Comparison of ENCODE assay signal across 9 cellular contexts in the genomic region with DNA sequence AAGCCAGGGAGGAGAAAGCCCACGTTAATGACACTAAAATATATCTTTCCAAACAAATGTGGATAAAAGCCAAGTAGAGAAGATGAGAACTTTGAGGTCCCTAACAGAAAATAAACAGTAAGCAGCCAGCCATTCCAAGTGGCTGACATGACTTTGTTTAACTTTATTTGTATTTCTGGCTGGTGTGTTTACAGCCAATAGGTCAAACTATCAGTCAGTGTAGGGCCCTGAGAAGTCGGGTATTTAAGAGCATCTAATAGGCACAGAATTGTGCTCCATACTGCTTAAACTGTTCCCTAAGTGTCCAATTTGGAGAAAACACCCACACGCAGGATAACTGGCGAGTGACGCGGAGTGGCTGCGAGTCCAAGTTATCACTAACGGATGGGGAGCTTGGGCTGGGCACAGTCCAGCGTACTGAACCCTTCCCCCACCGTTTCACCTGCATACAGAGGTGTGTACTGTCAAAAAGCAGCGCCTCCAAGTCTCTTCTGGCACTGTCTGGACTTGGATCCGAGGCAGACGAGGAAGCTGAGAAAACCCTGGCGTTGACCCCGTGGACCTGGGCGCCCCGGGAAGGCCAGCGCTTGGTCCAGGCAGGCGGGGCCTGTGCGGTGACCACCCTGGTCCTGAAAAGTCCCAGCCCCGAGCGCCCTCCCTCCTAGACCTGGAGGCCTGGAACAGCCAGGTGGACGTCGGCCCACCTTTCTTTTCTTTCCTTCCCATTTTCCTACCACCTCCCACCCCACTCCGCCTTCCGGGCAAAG. TPM values are rescaled to one million over a fixed set of nuclear protein-coding genes. Genes with fewer than 3 reads are reported as not detected.
DNase-seq lines count a peak whose midpoint lies in the region; ATAC-seq, FAIRE-seq and TF ChIP-seq lines count a peak whose summit lies in the region.
"Had no signal": no experiment of that assay in that cellular context is flagged by ENCODE, and none has a peak within 500 bp of the region (broad histone marks: within the 10 kb centered on the region; RNA-seq: fewer than 3 reads in every experiment).

No MANE protein-coding gene starts in this region.

- peak overlapping the region; percentile 88 for H3K27ac ChIP-seq in keratinocyte (ENCODE audit: control insufficient read depth, insufficient read depth, low read length)
- H3K27ac ChIP-seq: SK-N-MC had no signal

- H3K9me1 ChIP-seq in keratinocyte (ENCODE audit: control insufficient read depth, extremely low read depth, insufficient read depth, low read length) = no peaks in the 10 kb centered on the region

- H3K27ac Mint-ChIP-seq in brain = peak overlapping the region in 3 of 5 experiments; percentile 16 to 31 (median 30)

- no peaks in the 10 kb centered on the region for H3K9me3 ChIP-seq in keratinocyte (ENCODE audit: control insufficient read depth, low read depth, low read length)

- dilution Hi-C loops in keratinocyte (cut with MboI; ENCODE audit: extremely low pct_ligation_motif_present, low sequenced_read_pairs) = no loop called here

- H3K4me3 Mint-ChIP-seq in brain = peak overlapping the region; percentile 69 to 93 (median 88)

- no peaks in the 10 kb centered on the region for H4K20me1 ChIP-seq in keratinocyte (ENCODE audit: control insufficient read depth, extremely low read depth, insufficient read depth, low read length)

- H3K4me1 ChIP-seq in keratinocyte (ENCODE audit: control insufficient read depth, extremely low read depth, insufficient read depth, low read length) = peaks cover 13% of the 10 kb centered on the region

- TF ChIP-seq CTCF in brain (conservative IDR thresholded peaks at IDR 0.05) (no peak), keratinocyte (optimal IDR thresholded peaks at IDR 0.05 in 1 of 3, IDR thresholded peaks at IDR 0.05 in 1 of 3, conservative IDR thresholded peaks at IDR 0.05 in 1 of 3; ENCODE audit: extremely low read depth in 1 of 3, insufficient read depth in 2 of 3, low read length in 3 of 3) (no peak)

- H3K9ac ChIP-seq in keratinocyte (ENCODE audit: control insufficient read depth, extremely low read depth, insufficient read depth, low read length) = peak overlapping the region; percentile 91

- H2AFZ ChIP-seq in keratinocyte (ENCODE audit: control insufficient read depth, low read length) = peak overlapping the region; percentile 98

- H3K36me3 Mint-ChIP-seq in brain = peaks cover 3% of the 10 kb centered on the region

- peaks cover 22% of the 10 kb centered on the region for H3K4me1 Mint-ChIP-seq in brain

- H3K4me3 ChIP-seq in GM08714 (ENCODE audit: low read length) (peak overlapping the region; percentile 74; the same call in 1 of the 2 replicates), keratinocyte (ENCODE audit: control insufficient read depth in 2 of 3, extremely low read depth in 1 of 3, insufficient read depth in 2 of 3, low read depth in 1 of 3, low read length in 3 of 3) (peak overlapping the region; percentile 93 to 99 (median 96))
- H3K4me3 ChIP-seq: SK-N-MC had no signal

- H3K27me3 Mint-ChIP-seq in brain = peaks cover 9% of the 10 kb centered on the region

- no peaks in the 10 kb centered on the region for H3K9me3 Mint-ChIP-seq in brain

- H3K36me3 ChIP-seq in keratinocyte (ENCODE audit: control insufficient read depth in 2 of 2, extremely low read depth in 1 of 2, insufficient read depth in 2 of 2, low read length in 2 of 2) = peaks cover 3 to 4% of the 10 kb centered on the region in 2 experiments

- H3K79me2 ChIP-seq in keratinocyte (ENCODE audit: control insufficient read depth, insufficient read depth, low read length) = peaks cover 15% of the 10 kb centered on the region

- no peaks in the 10 kb centered on the region for H3K27me3 ChIP-seq in keratinocyte (ENCODE audit: control insufficient read depth, extremely low read depth, insufficient read depth, low read length)

- peak; percentile 2 for ATAC-seq in stimulated activated naive CD8-positive, alpha-beta T cell treated with anti-CD3 and anti-CD28 coated beads, Interleukin-15, Interleukin-2, amounts not matched to agents 100 U/mL and 50 U/mL, for 24 hours
- no peak for ATAC-seq in GM21528 (IDR thresholded peaks at IDR 0.05; ENCODE audit: low FRiP score, unreplicated experiment)

- peak overlapping the region; percentile 95 for H3K4me2 ChIP-seq in keratinocyte (ENCODE audit: control insufficient read depth, extremely low read depth, insufficient read depth, low read depth, low read length)

- no peak for FAIRE-seq in keratinocyte (lab: Jason Lieb, UNC)

- DNase-seq in HT-29 (ENCODE audit: low spot score) (peak; percentile 59), keratinocyte (ENCODE audit: low read depth, low spot score) (no peak), NCI-H226 (no peak)
- DNase-seq in stimulated activated naive CD8-positive, alpha-beta T cell treated with anti-CD3 and anti-CD28 coated beads, Interleukin-15, Interleukin-2, amounts not matched to agents 100 U/mL and 50 U/mL, for 24 hours = peak; percentile 11
- no peak for DNase-seq in stimulated activated CD4-positive, alpha-beta T cell treated with anti-CD3 and anti-CD28 coated beads, Interleukin-4, amount 100 ng/mL, for 4 hours

RNA-seq across cellular contexts. Expression of a gene that starts 0.7 kb away (rescaled TPM):
- total RNA-seq in HT-29 (2014; rRNA removed; shearing (Covaris generic)) = 25.1 and 32.0 TPM in 2 replicates
- 16.4 TPM for polyA plus RNA-seq in brain (ENCODE audit: insufficient read depth, low read depth, low replicate concordance)
- 43.2 to 75.2 TPM (median 71.4 TPM) in 3 replicates for polyA plus RNA-seq in keratinocyte
- polyA plus RNA-seq in keratinocyte (2011; ENCODE audit: low read depth) = 36.6 TPM
- 30.5 and 47.4 TPM in 2 replicates for polyA plus RNA-seq in keratinocyte (2011; cell fraction: cytosol; rRNA removed)
- polyA plus RNA-seq in keratinocyte (2011; cell fraction: nucleus; rRNA removed) = 98.8 and 104 TPM in 2 replicates
- polyA plus RNA-seq in keratinocyte (2012; ENCODE audit: low replicate concordance) = 35.7 and 44.2 TPM in 2 replicates
- 14.8 to 48.9 TPM (median 40.3 TPM) in 3 replicates for polyA minus RNA-seq in keratinocyte
- polyA minus RNA-seq in keratinocyte (2011; cell fraction: cytosol; rRNA and poly(A)+ RNA removed) = 15.7 TPM
- 24.4 and 51.5 TPM in 2 replicates for polyA minus RNA-seq in keratinocyte (2011; cell fraction: nucleus; rRNA and poly(A)+ RNA removed)

Comparison
In these comparisons a context has a peak if more than half of its experiments do, and no peak if none do; other contexts are left out.
1. DNase-seq: peak in HT-29 (single experiment) and stimulated activated naive CD8-positive, alpha-beta T cell treated with anti-CD3 and anti-CD28 coated beads, Interleukin-15, Interleukin-2, amounts not matched to agents 100 U/mL and 50 U/mL, for 24 hours (single experiment); none in keratinocyte (single experiment), NCI-H226 (single experiment) and stimulated activated CD4-positive, alpha-beta T cell treated with anti-CD3 and anti-CD28 coated beads, Interleukin-4, amount 100 ng/mL, for 4 hours (0 of 2).